ENCODE assay signal across 8 cellular contexts in genomic region chr11:65574963-65575567, GRCh38. TPM values are rescaled to one million over a fixed set of nuclear protein-coding genes. Genes with fewer than 3 reads are reported as not detected.
DNase-seq lines count a peak whose midpoint lies in the region; ATAC-seq and TF ChIP-seq lines count a peak whose summit lies in the region.

No MANE protein-coding gene starts in this region.

- H3K27ac ChIP-seq in mammary epithelial cell (ENCODE audit: insufficient read depth, low read depth, low read length) = no peak overlapping the region
- H3K27ac ChIP-seq in mesenchymal stem cell (ENCODE audit: low read length, poor library complexity, severe bottlenecking) = peak overlapping the region; percentile 89
- peak overlapping the region in 1 of 2 donors; percentile 78 for H3K27ac ChIP-seq in aorta (ENCODE audit: low read depth in 1 of 2, low read length in 2 of 2)

- peak overlapping the region in 1 of 2 experiments; percentile 68 for H3K14ac ChIP-seq in mesenchymal stem cell (ENCODE audit: low read length in 2 of 2)

- peak overlapping the region; percentile 58 to 90 for H3K4ac ChIP-seq in mesenchymal stem cell (ENCODE audit: low read depth in 1 of 2, low read length in 2 of 2)

- H3K79me1 ChIP-seq in mesenchymal stem cell (replicated peaks; ENCODE audit: low read length, poor library complexity, severe bottlenecking) = peaks cover 27% of the 10 kb centered on the region

- peaks cover 53% of the 10 kb centered on the region for H3K79me2 ChIP-seq in mammary epithelial cell (ENCODE audit: insufficient read depth, low read length)

- dilution Hi-C loops in mammary epithelial cell (cut with HindIII; ENCODE audit: low sequenced_read_pairs) = loop anchor here (5.0 kb wide), 2 partner anchors 78 to 223 kb away; partner anchors contain the start of genes MALAT1 and TIGD3

- ATAC-seq in aorta (ENCODE audit: low FRiP score) (no peak), GM21528 (IDR thresholded peaks at IDR 0.05; ENCODE audit: low FRiP score, unreplicated experiment) (no peak), HG02763 (IDR thresholded peaks at IDR 0.05; ENCODE audit: unreplicated experiment) (no peak)

- H3K4me3 ChIP-seq in mammary epithelial cell (replicated peaks in 1 of 3; ENCODE audit: insufficient read depth in 1 of 3, low read depth in 2 of 3, low read length in 3 of 3) (peak overlapping the region in 2 of 3 experiments; percentile 31 to 55), mesenchymal stem cell (ENCODE audit: insufficient read depth in 1 of 2, low read depth in 1 of 2, low read length in 2 of 2) (peak overlapping the region; percentile 74 to 89), aorta (ENCODE audit: low read length in 2 of 2) (peak overlapping the region; percentile 15 to 82)

- intact Hi-C loops in mammary epithelial cell (cut with micrococcal nuclease) = loop anchor here (1.0 to 5.0 kb wide), 5 partner anchors 13 to 414 kb away; partner anchors contain the start of gene RELA
- intact Hi-C loops in aorta (cut with DNase I) = loop anchor here in 1 of 2 donors (1.0 to 5.0 kb wide), 4 partner anchors 16 to 153 kb away; partner anchors contain the start of genes LTBP3 and NEAT1
- intact Hi-C loops in head of caudate nucleus (cut with DNase I) = no loop called here

- no peaks in the 10 kb centered on the region for H3K27me3 ChIP-seq in mammary epithelial cell (ENCODE audit: insufficient read depth, low read length)
- no peaks in the 10 kb centered on the region for H3K27me3 ChIP-seq in mesenchymal stem cell (ENCODE audit: control insufficient read depth in 1 of 2, insufficient read depth in 1 of 2, low read length in 2 of 2)
- H3K27me3 ChIP-seq in aorta (ENCODE audit: control insufficient read depth in 1 of 2, insufficient read depth in 2 of 2, low read length in 1 of 2) = no peaks in the 10 kb centered on the region

- H3K18ac ChIP-seq in mesenchymal stem cell (ENCODE audit: low read depth in 1 of 2, low read length in 2 of 2) = peak overlapping the region; percentile 95 to 96

- no peaks in the 10 kb centered on the region for H4K20me1 ChIP-seq in mammary epithelial cell (ENCODE audit: insufficient read depth, low read length)

- DNase-seq in Daoy (ENCODE audit: low read depth) (peak; percentile 56), NCI-H146 (lab: John Stamatoyannopoulos, UW) (peak; percentile 98), mammary epithelial cell (no peak), mesenchymal stem cell (peak; percentile 70), aorta (no peak), head of caudate nucleus (no peak)

- H3K23ac ChIP-seq in mesenchymal stem cell (ENCODE audit: low read length in 2 of 2) = peak overlapping the region in 1 of 2 experiments; percentile 94

- no TSS peak for BruUV-seq in mammary epithelial cell (replicated peaks; lab: Mats Ljungman, UMichigan)

- H2AK5ac ChIP-seq in mesenchymal stem cell (ENCODE audit: low read length, severe bottlenecking) = peak overlapping the region; percentile 35

- CTCF ChIA-PET in mammary epithelial cell (lab: Charles Lee; ENCODE audit: low non-redundant PET) = no interaction called here

- H3K36me3 ChIP-seq in mammary epithelial cell (ENCODE audit: insufficient read depth, low read length) (peaks cover 4% of the 10 kb centered on the region), mesenchymal stem cell (ENCODE audit: control insufficient read depth in 1 of 2, insufficient read depth in 2 of 2, low read depth in 1 of 2, low read length in 2 of 2) (peaks cover 13 to 25% of the 10 kb centered on the region in 2 experiments), aorta (ENCODE audit: control insufficient read depth in 1 of 2, insufficient read depth in 2 of 2, low read length in 1 of 2) (no peaks in the 10 kb centered on the region)

- H3K4me1 ChIP-seq in mammary epithelial cell (ENCODE audit: insufficient read depth, low read length) (peaks cover 59% of the 10 kb centered on the region), mesenchymal stem cell (ENCODE audit: control insufficient read depth, insufficient read depth, low read depth, low read length) (peaks cover 54% of the 10 kb centered on the region), aorta (ENCODE audit: control insufficient read depth in 1 of 2, insufficient read depth in 2 of 2, low read length in 2 of 2) (no peaks in the 10 kb centered on the region)

- peak overlapping the region; percentile 94 to 97 for H2BK12ac ChIP-seq in mesenchymal stem cell (ENCODE audit: low read length in 2 of 2)

- H3K9ac ChIP-seq in mammary epithelial cell (ENCODE audit: insufficient read depth, low read length) (no peak overlapping the region), mesenchymal stem cell (ENCODE audit: low read length) (peak overlapping the region; percentile 89)

- H3K4me2 ChIP-seq in mammary epithelial cell (ENCODE audit: insufficient read depth, low read depth, low read length) = peak overlapping the region; percentile 95
- H3K4me2 ChIP-seq in mesenchymal stem cell (ENCODE audit: low read length, poor library complexity, severe bottlenecking) = peak overlapping the region; percentile 78

- no peak overlapping the region for H2AFZ ChIP-seq in mammary epithelial cell (ENCODE audit: low read depth, low read length)
- H2AFZ ChIP-seq in mesenchymal stem cell (ENCODE audit: low read depth, low read length) = peak overlapping the region; percentile 5

- no peak overlapping the region for H2BK5ac ChIP-seq in mesenchymal stem cell (ENCODE audit: low read depth, low read length, poor library complexity, severe bottlenecking)

- in situ Hi-C loops in mammary epithelial cell (cut with MboI; ENCODE audit: low sequenced_read_pairs in 2 of 2) = no loop called here

- no peak overlapping the region for H2BK120ac ChIP-seq in mesenchymal stem cell (ENCODE audit: low read depth, low read length)

- H3K9me3 ChIP-seq in mammary epithelial cell (replicated peaks; ENCODE audit: insufficient read depth, low read length) (no peaks in the 10 kb centered on the region), mesenchymal stem cell (ENCODE audit: control insufficient read depth, low read length) (no peaks in the 10 kb centered on the region), aorta (ENCODE audit: control insufficient read depth, low read length) (no peaks in the 10 kb centered on the region)

- H2BK15ac ChIP-seq in mesenchymal stem cell (ENCODE audit: low read depth, poor library complexity, severe bottlenecking) = peak overlapping the region; percentile 96

- H4K91ac ChIP-seq in mesenchymal stem cell (ENCODE audit: low read length) = peak overlapping the region; percentile 90

- peak overlapping the region; percentile 91 for H4K8ac ChIP-seq in mesenchymal stem cell (ENCODE audit: low read length)

- TF ChIP-seq CTCF in mammary epithelial cell (conservative IDR thresholded peaks at IDR 0.05 in 1 of 2, IDR thresholded peaks at IDR 0.05 in 1 of 2; ENCODE audit: extremely low read depth in 1 of 2, insufficient read depth in 1 of 2, low read depth in 1 of 2, low read length in 2 of 2) = no peak

- 53% methylated on average over 12 of the region's 19 CpGs for WGBS in mammary epithelial cell (ENCODE audit: low coverage, missing lambda C conversion rate)
- WGBS in mesenchymal stem cell = 16% methylated on average over 18 of the region's 19 CpGs
- WGBS in aorta, 2 donors = 31 to 34% methylated on average over 19 of the region's 19 CpGs

RNA-seq across cellular contexts. Expression of gene EHBP1L1, which starts 0.8 kb away (rescaled TPM):
- 30.9 and 34.2 TPM in 2 replicates for total RNA-seq in Daoy (2014; rRNA removed; shearing (Covaris generic))
- total RNA-seq in mammary epithelial cell (10 to 100 TPM; 17.5 to 47.5 TPM), aorta (100 to 1,000 TPM; 235 to 266 TPM)
- polyA plus RNA-seq in mammary epithelial cell (17.7 TPM), aorta (100 to 1,000 TPM in 1 of 2 donors, 10 to 100 TPM in 1; 53.2 to 316 TPM)
- 14.2 TPM for polyA minus RNA-seq in mammary epithelial cell
- 22.5 TPM for polyA plus RNA-seq in mesenchymal stem cell (2013, experiment 1 of 2)
- 22.6 TPM for polyA plus RNA-seq in mesenchymal stem cell (2013, experiment 2 of 2)

RNA-seq across cellular contexts. Expression of gene FAM89B, which starts 2.7 kb away (rescaled TPM):
- 23.7 and 30.2 TPM in 2 replicates for total RNA-seq in Daoy (2014; rRNA removed; shearing (Covaris generic))
- total RNA-seq in mammary epithelial cell = 10 to 100 TPM; 21.2 to 35.1 TPM
- polyA plus RNA-seq in mammary epithelial cell = 26.0 TPM
- polyA minus RNA-seq in mammary epithelial cell = 27.4 TPM
- polyA plus RNA-seq in mesenchymal stem cell (2013, experiment 1 of 2) = 50.0 TPM
- 53.5 TPM for polyA plus RNA-seq in mesenchymal stem cell (2013, experiment 2 of 2)
- 10 to 100 TPM; 49.5 to 64.3 TPM for total RNA-seq in aorta
- polyA plus RNA-seq in aorta = 10 to 100 TPM; 67.5 to 83.4 TPM

RNA-seq across cellular contexts. Expression of gene ZNRD2, which starts 4.8 kb away (rescaled TPM):
- 77.3 and 117 TPM in 2 replicates for total RNA-seq in Daoy (2014; rRNA removed; shearing (Covaris generic))
- 10 to 100 TPM; 35.2 to 52.8 TPM for total RNA-seq in mammary epithelial cell
- polyA plus RNA-seq in mammary epithelial cell = 60.2 TPM
- 6.7 TPM for polyA minus RNA-seq in mammary epithelial cell
- polyA plus RNA-seq in mesenchymal stem cell (2013, experiment 1 of 2) = 64.9 TPM
- 59.8 TPM for polyA plus RNA-seq in mesenchymal stem cell (2013, experiment 2 of 2)
- total RNA-seq in aorta = 10 to 100 TPM; 21.7 to 29.3 TPM
- 10 to 100 TPM; 37.1 to 42.5 TPM for polyA plus RNA-seq in aorta

RNA-seq across cellular contexts. Expression of gene LTBP3, which starts 16.9 kb away (rescaled TPM):
- 31.0 and 49.4 TPM in 2 replicates for total RNA-seq in Daoy (2014; rRNA removed; shearing (Covaris generic))
- 10 to 100 TPM; 21.0 to 42.5 TPM for total RNA-seq in mammary epithelial cell
- 46.5 TPM for polyA plus RNA-seq in mammary epithelial cell
- 38.3 TPM for polyA minus RNA-seq in mammary epithelial cell
- 52.8 TPM for polyA plus RNA-seq in mesenchymal stem cell (2013, experiment 1 of 2)
- polyA plus RNA-seq in mesenchymal stem cell (2013, experiment 2 of 2) = 46.9 TPM
- total RNA-seq in aorta = 100 to 1,000 TPM; 280 to 473 TPM
- polyA plus RNA-seq in aorta = 100 to 1,000 TPM in 1 of 2 donors, 10 to 100 TPM in 1; 40.1 to 467 TPM

RNA-seq across cellular contexts. Expression of gene KCNK7, which starts 20.5 kb away (rescaled TPM):
- total RNA-seq in Daoy (2014; rRNA removed; shearing (Covaris generic)) = not detected in 2 replicates
- total RNA-seq in mammary epithelial cell (under 1 TPM; 0.17 to 0.24 TPM), aorta (1 to 10 TPM in 1 of 2 donors, under 1 TPM in 1; 0.93 to 1.3 TPM)
- polyA plus RNA-seq in mammary epithelial cell (0.20 TPM), aorta (1 to 10 TPM in 1 of 2 donors, not detected in 1; 7.3 TPM)
- polyA minus RNA-seq in mammary epithelial cell = 0.57 TPM
- 0.04 TPM for polyA plus RNA-seq in mesenchymal stem cell (2013, experiment 1 of 2)
- 0.08 TPM for polyA plus RNA-seq in mesenchymal stem cell (2013, experiment 2 of 2)

Comparison
In these comparisons a context has a peak if more than half of its experiments do, and no peak if none do; other contexts are left out.
1. DNase-seq: peak in Daoy (single experiment), NCI-H146 (single experiment) and mesenchymal stem cell (single experiment); none in mammary epithelial cell (single experiment), aorta (0 of 2) and head of caudate nucleus (0 of 42).
2. Peak in every context shown above with its lines, with median percentiles within 50 percentile points of each other: H3K4me3 ChIP-seq.